ENCODE assay signal across 23 cellular contexts in the genomic region with DNA sequence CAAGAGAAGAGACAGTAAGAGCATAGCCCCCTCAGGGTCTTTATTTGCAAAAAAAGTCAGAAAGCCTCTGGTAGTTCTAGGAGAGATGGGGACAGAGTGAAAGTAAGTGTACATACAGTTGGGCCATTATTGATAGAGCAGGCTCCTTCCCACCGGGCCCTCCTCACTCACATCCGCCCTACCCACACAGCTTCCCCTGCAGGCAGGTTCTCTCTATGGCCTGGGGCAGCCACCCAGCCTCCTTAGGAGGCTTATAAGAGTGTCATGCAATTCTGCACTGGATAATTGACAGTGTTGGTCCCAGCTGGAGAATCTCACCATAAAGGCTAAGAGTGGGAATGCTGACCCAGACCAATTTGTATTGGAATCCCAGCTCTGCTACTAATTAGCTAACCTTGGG.
"Had no signal": no experiment of that assay in that cellular context is flagged by ENCODE, and none has a peak within 500 bp of the region (broad histone marks: within the 10 kb centered on the region; RNA-seq: fewer than 3 reads in every experiment).

No MANE protein-coding gene starts in this region.

- H3K27ac Mint-ChIP-seq: activated CD8-positive, alpha-beta T cell treated with anti-CD3 and anti-CD28 coated beads for 36 hours; activated naive CD4-positive, alpha-beta T cell treated with anti-CD3 and anti-CD28 coated beads for 36 hours; activated naive CD4-positive, alpha-beta T cell treated with anti-CD3 and anti-CD28 coated beads, Interleukin-2, amount 50 U/mL, for 72 hours; activated T-cell treated with anti-CD3 and anti-CD28 coated beads, Interleukin-2, amount 50 U/mL, for 24 hours; activated T-helper 2 cell treated with anti-CD3 and anti-CD28 coated beads, Interferon-gamma antibody, Interleukin-2, Interleukin-4, amounts not matched to agents 10 μg/mL and 5 μg/mL and 100 μg/mL, durations not matched to agents 14 hours and 24 hours and 36 hours; T-helper 1 cell treated with Interleukin-12 subunit alpha and Interleukin-12 subunit beta and Interleukin-4 antibody, amounts not matched to agents 30 μg/mL and 1 μg/mL, for 36 hours; T-helper 2 cell treated with Interferon-gamma antibody and Interleukin-4, amounts not matched to agents 5 μg/mL and 100 μg/mL, for 36 hours had no signal

- H3K9me3 Mint-ChIP-seq: activated CD8-positive, alpha-beta T cell treated with anti-CD3 and anti-CD28 coated beads for 36 hours; activated naive CD4-positive, alpha-beta T cell treated with anti-CD3 and anti-CD28 coated beads for 36 hours; activated naive CD4-positive, alpha-beta T cell treated with anti-CD3 and anti-CD28 coated beads, Interleukin-2, amount 50 U/mL, for 72 hours; activated T-cell treated with anti-CD3 and anti-CD28 coated beads, Interleukin-2, amount 50 U/mL, for 24 hours; activated T-helper 2 cell treated with anti-CD3 and anti-CD28 coated beads, Interferon-gamma antibody, Interleukin-2, Interleukin-4, amounts not matched to agents 10 μg/mL and 5 μg/mL and 100 μg/mL, durations not matched to agents 14 hours and 24 hours and 36 hours; T-helper 1 cell treated with Interleukin-12 subunit alpha and Interleukin-12 subunit beta and Interleukin-4 antibody, amounts not matched to agents 30 μg/mL and 1 μg/mL, for 36 hours; T-helper 2 cell treated with Interferon-gamma antibody and Interleukin-4, amounts not matched to agents 5 μg/mL and 100 μg/mL, for 36 hours had no signal

- H3K4me3 Mint-ChIP-seq: activated CD8-positive, alpha-beta T cell treated with anti-CD3 and anti-CD28 coated beads for 36 hours; activated naive CD4-positive, alpha-beta T cell treated with anti-CD3 and anti-CD28 coated beads for 36 hours; activated T-cell treated with anti-CD3 and anti-CD28 coated beads, Interleukin-2, amount 50 U/mL, for 24 hours; T-helper 1 cell treated with Interleukin-12 subunit alpha and Interleukin-12 subunit beta and Interleukin-4 antibody, amounts not matched to agents 30 μg/mL and 1 μg/mL, for 36 hours; T-helper 2 cell treated with Interferon-gamma antibody and Interleukin-4, amounts not matched to agents 5 μg/mL and 100 μg/mL, for 36 hours had no signal

- ATAC-seq: activated CD8-positive, alpha-beta T cell treated with anti-CD3 and anti-CD28 coated beads for 36 hours; activated naive CD4-positive, alpha-beta T cell treated with anti-CD3 and anti-CD28 coated beads, Interleukin-2, amount 50 U/mL, for 72 hours; body of pancreas; PC-3 had no signal

- DNase-seq: activated CD8-positive, alpha-beta T cell treated with anti-CD3 and anti-CD28 coated beads for 36 hours; activated gamma-delta T cell; activated naive CD4-positive, alpha-beta T cell treated with anti-CD3 and anti-CD28 coated beads for 36 hours; activated T-cell treated with anti-CD3 and anti-CD28 coated beads, Interleukin-2, amount 50 U/mL, for 24 hours; adrenal gland; body of pancreas; MM.1S; MV-4-11; NCI-H1092; NCI-H1436 treated with DMSO at 0.1 percent for 48 hours; NCI-H1694 treated with DMSO at 0.1 percent for 48 hours; NCI-H2029; NCI-H345; NCI-H524 treated with DMSO at 0.1 percent for 48 hours; PC-3; Peyer's patch; RPMI8226; SHP77 treated with DMSO at 0.1 percent for 48 hours; SK-N-SH had no signal

- H3K36me3 Mint-ChIP-seq: activated naive CD4-positive, alpha-beta T cell treated with anti-CD3 and anti-CD28 coated beads, Interleukin-2, amount 50 U/mL, for 72 hours had no signal
